Comparison of ENCODE assay signal across 11 cellular contexts in genomic region chr11:61152816-61153592, GRCh38. TPM values are rescaled to one million over a fixed set of nuclear protein-coding genes. Genes with fewer than 3 reads are reported as not detected.
DNase-seq lines count a peak whose midpoint lies in the region; TF ChIP-seq lines count a peak whose summit lies in the region.
"Had no signal": no experiment of that assay in that cellular context is flagged by ENCODE, and none has a peak within 500 bp of the region (broad histone marks: within the 10 kb centered on the region; RNA-seq: fewer than 3 reads in every experiment).

No MANE protein-coding gene starts in this region.

- TF ChIP-seq CTCF in CD14-positive monocyte (IDR thresholded peaks at IDR 0.05) (no peak), fibroblast of villous mesenchyme (IDR thresholded peaks at IDR 0.05; ENCODE audit: insufficient read depth, low read depth, low read length) (no peak), progenitor cell of endocrine pancreas (IDR thresholded peaks at IDR 0.05; ENCODE audit: unreplicated experiment) (no peak)

- no peak overlapping the region for H3K4me3 Mint-ChIP-seq in CD14-positive monocyte
- peak overlapping the region; percentile 16 for H3K4me3 Mint-ChIP-seq in progenitor cell of endocrine pancreas (ENCODE audit: low read depth)

- no peaks in the 10 kb centered on the region for H3K27me3 Mint-ChIP-seq in CD14-positive monocyte (ENCODE audit: low read depth in 3 of 3)
- H3K27me3 Mint-ChIP-seq in progenitor cell of endocrine pancreas = no peaks in the 10 kb centered on the region

- H3K9me3 Mint-ChIP-seq in CD14-positive monocyte = peaks cover 6 to 16% (median 11%) of the 10 kb centered on the region in 7 donors
- peaks cover 13% of the 10 kb centered on the region for H3K9me3 Mint-ChIP-seq in progenitor cell of endocrine pancreas (ENCODE audit: low read depth)

- H3K27ac Mint-ChIP-seq in CD14-positive monocyte = peak overlapping the region in 2 of 7 donors; percentile 20 to 48
- H3K27ac Mint-ChIP-seq in progenitor cell of endocrine pancreas = peak overlapping the region; percentile 75

- no peak overlapping the region for H3K4me3 ChIP-seq in fibroblast of villous mesenchyme (ENCODE audit: low read depth, low read length)

- DNase-seq in CD14-positive monocyte (ENCODE audit: low spot score) = peak; percentile 22
- DNase-seq in SW480 (ENCODE audit: low spot score) = peak; percentile 24
- peak; percentile 76 for DNase-seq in fibroblast of villous mesenchyme (ENCODE audit: low read depth)
- DNase-seq in progenitor cell of endocrine pancreas (ENCODE audit: low spot score, unreplicated experiment) = no peak
- no peak for DNase-seq in NCI-H2227 treated with DMSO at 0.1 percent for 48 hours (lab: John Stamatoyannopoulos, UW)
- no peak for DNase-seq in T1000 (lab: John Stamatoyannopoulos, UW)
- DNase-seq in SIG-M5 (lab: John Stamatoyannopoulos, UW) = no peak
- DNase-seq in NOMO-1 (lab: John Stamatoyannopoulos, UW; ENCODE audit: unreplicated experiment in 2 of 2) = no peak
- DNase-seq: activated CD4-positive, CD25-positive, alpha-beta regulatory T cell treated with anti-CD3 and anti-CD28 coated beads, Interleukin-2, amount 50 U/mL, for 72 hours; DMS79; MV-4-11 had no signal

- H3K4me1 Mint-ChIP-seq in CD14-positive monocyte (peaks cover 52% of the 10 kb centered on the region), progenitor cell of endocrine pancreas (ENCODE audit: low read depth) (peaks cover 54% of the 10 kb centered on the region)

- intact Hi-C loops in CD14-positive monocyte (cut with micrococcal nuclease) = loop anchor here in 1 of 2 donors (5.0 kb wide), 1 partner anchor 34 kb away; no protein-coding TSS in a partner anchor

- H3K36me3 Mint-ChIP-seq in CD14-positive monocyte (peaks cover 44 to 72% of the 10 kb centered on the region in 2 donors), progenitor cell of endocrine pancreas (ENCODE audit: insufficient read depth) (peaks cover 20% of the 10 kb centered on the region)

RNA-seq across cellular contexts. Expression of gene VPS37C, which starts 8.2 kb away (rescaled TPM):
- 1 to 10 TPM; 1.9 to 3.8 TPM for polyA plus RNA-seq in CD14-positive monocyte
- total RNA-seq in fibroblast of villous mesenchyme = 15.1 and 15.5 TPM in 2 replicates
- 28.1 and 30.8 TPM in 2 replicates for total RNA-seq in progenitor cell of endocrine pancreas

RNA-seq across cellular contexts. Expression of gene PGA3, which starts 50.3 kb away (rescaled TPM):
- polyA plus RNA-seq in CD14-positive monocyte = 1 to 10 TPM; 1.4 to 4.1 TPM
- 0.64 TPM in 1 of 2 replicates, not detected in the other for total RNA-seq in fibroblast of villous mesenchyme
- not detected in 2 replicates for total RNA-seq in progenitor cell of endocrine pancreas

RNA-seq across cellular contexts. Expression of gene CD5, which starts 50.7 kb away (rescaled TPM):
- polyA plus RNA-seq in CD14-positive monocyte = under 1 TPM; 0.34 to 0.61 TPM
- total RNA-seq in fibroblast of villous mesenchyme (not detected in 2 replicates), progenitor cell of endocrine pancreas (not detected in 2 replicates)

Comparison
In these comparisons a context has a peak if more than half of its experiments do, and no peak if none do; other contexts are left out.
1. DNase-seq: peak in CD14-positive monocyte (single experiment), SW480 (single experiment) and fibroblast of villous mesenchyme (single experiment); none in progenitor cell of endocrine pancreas (single experiment), NCI-H2227 treated with DMSO at 0.1 percent for 48 hours (single experiment), T1000 (single experiment), SIG-M5 (single experiment) and NOMO-1 (0 of 2).